19 cellular contexts compared by ENCODE assay signal in the genomic region with DNA sequence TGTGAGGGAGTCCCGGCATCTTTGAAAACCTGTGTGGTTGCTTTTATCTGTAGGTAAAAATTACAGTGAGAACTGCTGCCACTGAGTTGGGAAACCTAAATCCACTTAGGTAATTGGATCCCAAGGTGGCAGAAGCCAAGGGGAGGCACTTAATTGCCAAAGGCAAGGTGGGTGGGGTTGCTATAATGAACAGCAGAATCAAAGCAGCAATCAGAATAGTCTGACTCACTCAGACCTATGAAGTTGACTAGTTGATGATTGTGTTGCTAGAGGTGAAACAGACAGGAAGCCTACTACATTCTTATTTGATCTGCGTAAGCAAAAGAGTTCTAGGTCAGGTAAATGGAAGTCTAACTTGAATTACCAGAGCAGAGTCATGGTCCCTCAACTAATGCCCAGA. TPM values are rescaled to one million over a fixed set of nuclear protein-coding genes. Genes with fewer than 3 reads are reported as not detected.
DNase-seq lines count a peak whose midpoint lies in the region; ATAC-seq and TF ChIP-seq lines count a peak whose summit lies in the region.
"Had no signal": no experiment of that assay in that cellular context is flagged by ENCODE, and none has a peak within 500 bp of the region (broad histone marks: within the 10 kb centered on the region; RNA-seq: fewer than 3 reads in every experiment).

No MANE protein-coding gene starts in this region.

- H4K20me1 ChIP-seq in mammary epithelial cell (ENCODE audit: insufficient read depth, low read length), result no peaks in the 10 kb centered on the region
- H4K20me1 ChIP-seq: BLaER1 had no signal

- DNase-seq in NCI-H748 (lab: John Stamatoyannopoulos, UW; ENCODE audit: unreplicated experiment) (peak; percentile 41), NCI-H748 treated with DMSO at 0.1 percent for 48 hours (lab: John Stamatoyannopoulos, UW) (no peak), NCI-H2171 treated with DMSO at 0.1 percent for 48 hours (lab: John Stamatoyannopoulos, UW) (peak; percentile 75), mammary epithelial cell (peak; percentile 94), renal cortical epithelial cell (ENCODE audit: low read depth) (peak; percentile 61), GM10266 (ENCODE audit: extremely low spot score) (no peak)
- no peak for DNase-seq in NK-92 treated with Interleukin-12 subunit alpha and Interleukin-12 subunit beta, amount 100 ng/mL, for 24 hours (lab: John Stamatoyannopoulos, UW)
- DNase-seq: activated CD4-positive, alpha-beta memory T cell treated with anti-CD3 and anti-CD28 coated beads for 36 hours; activated T-cell treated with anti-CD3 and anti-CD28 coated beads, Interleukin-2, amount 50 U/mL, for 1 hour; DMS153; GF-D8; NCI-H446; OCI-M1; ovary; sigmoid colon; stimulated activated CD4-positive, alpha-beta T cell treated with anti-CD3 and anti-CD28 coated beads, Interleukin-1b, Interleukin-23, amount 100 ng/mL, for 48 hours had no signal

- dilution Hi-C loops in mammary epithelial cell (cut with HindIII; ENCODE audit: low sequenced_read_pairs), result no loop called here

- peak overlapping the region; percentile 10 for H3K4me2 ChIP-seq in mammary epithelial cell (ENCODE audit: insufficient read depth, low read depth, low read length)
- H3K4me2 ChIP-seq: BLaER1 had no signal

- H3K36me3 ChIP-seq in mammary epithelial cell (ENCODE audit: insufficient read depth, low read length), result no peaks in the 10 kb centered on the region
- H3K36me3 ChIP-seq: BLaER1, ovary, sigmoid colon had no signal

- WGBS in mammary epithelial cell (ENCODE audit: low coverage, missing lambda C conversion rate), result 46% methylated on average over 2 of the region's 2 CpGs

- no peak overlapping the region for H3K4me3 ChIP-seq in mammary epithelial cell (replicated peaks in 1 of 3; ENCODE audit: insufficient read depth in 1 of 3, low read depth in 2 of 3, low read length in 3 of 3)
- H3K4me3 ChIP-seq: BLaER1, lung, ovary, sigmoid colon had no signal

- no TSS peak for BruUV-seq in mammary epithelial cell (replicated peaks; lab: Mats Ljungman, UMichigan)

- H2AFZ ChIP-seq in mammary epithelial cell (ENCODE audit: low read depth, low read length), result peak overlapping the region; percentile 9

- no peak overlapping the region for H3K9ac ChIP-seq in mammary epithelial cell (ENCODE audit: insufficient read depth, low read length)
- H3K9ac ChIP-seq: BLaER1 had no signal

- H3K27ac ChIP-seq in mammary epithelial cell (ENCODE audit: insufficient read depth, low read depth, low read length), result peak overlapping the region; percentile 75
- H3K27ac ChIP-seq: BLaER1, ovary, sigmoid colon had no signal

- peaks cover 4% of the 10 kb centered on the region for H3K9me3 ChIP-seq in mammary epithelial cell (replicated peaks; ENCODE audit: insufficient read depth, low read length)

- H3K27me3 ChIP-seq in mammary epithelial cell (ENCODE audit: insufficient read depth, low read length), result no peaks in the 10 kb centered on the region
- H3K27me3 ChIP-seq: BLaER1, ovary, sigmoid colon had no signal

- TF ChIP-seq CTCF in mammary epithelial cell (conservative IDR thresholded peaks at IDR 0.05 in 1 of 2, IDR thresholded peaks at IDR 0.05 in 1 of 2; ENCODE audit: extremely low read depth in 1 of 2, insufficient read depth in 1 of 2, low read depth in 1 of 2, low read length in 2 of 2) (no peak), GM10266 (IDR thresholded peaks at IDR 0.05; ENCODE audit: control insufficient read depth, insufficient read depth, low read depth, missing control alignments) (no peak)

- CTCF ChIA-PET in mammary epithelial cell (lab: Charles Lee; ENCODE audit: low non-redundant PET), result no interaction called here

- intact Hi-C loops in mammary epithelial cell (cut with micrococcal nuclease), result loop anchor here (2.0 kb wide), 1 partner anchor 17 kb away; the partner anchor contains the start of gene BICD2

- H3K4me1 ChIP-seq in mammary epithelial cell (ENCODE audit: insufficient read depth, low read length), result peaks cover 16% of the 10 kb centered on the region
- H3K4me1 ChIP-seq: BLaER1, sigmoid colon had no signal

- no peaks in the 10 kb centered on the region for H3K79me2 ChIP-seq in mammary epithelial cell (ENCODE audit: insufficient read depth, low read length)

- no peak for ATAC-seq in HG02981 (IDR thresholded peaks at IDR 0.05; ENCODE audit: unreplicated experiment)

- in situ Hi-C loops in mammary epithelial cell (cut with MboI; ENCODE audit: low sequenced_read_pairs in 2 of 2), result loop anchor here in 1 of 2 donors (5.0 to 25.0 kb wide), 3 partner anchors 65 to 445 kb away; partner anchors contain the start of genes CENPP and NOL8

RNA-seq across cellular contexts. Expression of gene BICD2, which starts 17.3 kb away (rescaled TPM):
- 10 to 100 TPM; 57.6 to 98.9 TPM for total RNA-seq in mammary epithelial cell
- polyA plus RNA-seq in mammary epithelial cell, result 15.2 TPM
- 26.5 TPM for polyA minus RNA-seq in mammary epithelial cell
- total RNA-seq in renal cortical epithelial cell, result 50.5 and 70.7 TPM in 2 replicates

Comparison
In these comparisons a context has a peak if more than half of its experiments do, and no peak if none do; other contexts are left out.
1. DNase-seq: peak in NCI-H748 (single experiment), NCI-H2171 treated with DMSO at 0.1 percent for 48 hours (single experiment), mammary epithelial cell (single experiment) and renal cortical epithelial cell (single experiment); none in NCI-H748 treated with DMSO at 0.1 percent for 48 hours (single experiment), NK-92 treated with Interleukin-12 subunit alpha and Interleukin-12 subunit beta, amount 100 ng/mL, for 24 hours (single experiment) and GM10266 (single experiment).